Comparison of ENCODE assay signal across 20 cellular contexts in genomic region chrX:66014560-66014959, GRCh38. TPM values are rescaled to one million over a fixed set of nuclear protein-coding genes. Genes with fewer than 3 reads are reported as not detected.
DNase-seq lines count a peak whose midpoint lies in the region; ATAC-seq, FAIRE-seq and TF ChIP-seq lines count a peak whose summit lies in the region.
"Had no signal": no experiment of that assay in that cellular context is flagged by ENCODE, and none has a peak within 500 bp of the region (broad histone marks: within the 10 kb centered on the region; RNA-seq: fewer than 3 reads in every experiment).

No MANE protein-coding gene starts in this region.

- TF ChIP-seq CTCF in left ventricle myocardium inferior (IDR thresholded peaks at IDR 0.05; ENCODE audit: borderline replicate concordance) (no peak), OCI-LY1 (IDR thresholded peaks at IDR 0.05; ENCODE audit: low read length) (no peak), K562 (IDR thresholded peaks at IDR 0.05 in 2 of 3, conservative IDR thresholded peaks at IDR 0.05 in 1 of 3; ENCODE audit: insufficient read depth in 2 of 3, low read depth in 1 of 3, low read length in 3 of 3) (no peak), upper lobe of left lung (IDR thresholded peaks at IDR 0.05) (no peak)

- H3K27me3 ChIP-seq in left ventricle myocardium inferior (ENCODE audit: low read depth) (no peaks in the 10 kb centered on the region), OCI-LY1 (ENCODE audit: insufficient read depth, low read length) (no peaks in the 10 kb centered on the region), K562 (ENCODE audit: control insufficient read depth in 2 of 2, insufficient read depth in 2 of 2, low read length in 2 of 2) (no peaks in the 10 kb centered on the region), upper lobe of left lung (no peaks in the 10 kb centered on the region)

- TF ChIP-seq POLR2A in K562 (conservative IDR thresholded peaks at IDR 0.05) (no peak), upper lobe of left lung (IDR thresholded peaks at IDR 0.05) (no peak)

- no peaks in the 10 kb centered on the region for H3K9me3 ChIP-seq in left ventricle myocardium inferior (replicated peaks)
- H3K9me3 ChIP-seq in OCI-LY1 (ENCODE audit: low read length), result no peaks in the 10 kb centered on the region
- H3K9me3 ChIP-seq in K562 (replicated peaks; ENCODE audit: control insufficient read depth, insufficient read depth, low read depth, low read length), result no peaks in the 10 kb centered on the region
- H3K9me3 ChIP-seq in upper lobe of left lung, result no peaks in the 10 kb centered on the region

- BruUV-seq in K562 (replicated peaks; lab: Mats Ljungman, UMichigan), result no TSS peak

- DNase-seq in left ventricle myocardium inferior (no peak), left cardiac atrium (no peak), K562 (ENCODE audit: extremely low read depth in 1 of 4, low spot score in 3 of 4) (no peak), upper lobe of left lung (no peak), NCI-H1092 (lab: John Stamatoyannopoulos, UW) (no peak), EL (no peak)
- DNase-seq in activated naive CD4-positive, alpha-beta T cell treated with Interleukin-2 at 50 U/mL for 16 hours, result no peak
- DNase-seq: Calu3; cortex of kidney; NCI-H1105; NCI-H748 treated with DMSO at 0.1 percent for 48 hours; stimulated activated CD4-positive, alpha-beta T cell treated with anti-CD3 and anti-CD28 coated beads, Interleukin-4, amount 100 ng/mL, for 1 hour had no signal

- FAIRE-seq in K562 (lab: Jason Lieb, UNC), result no peak
- FAIRE-seq: frontal cortex, G401.6, HepG2 had no signal

- H3F3A ChIP-seq in OCI-LY1 (ENCODE audit: insufficient read depth, low read length), result no peaks in the 10 kb centered on the region

- H3K4me2 ChIP-seq in OCI-LY1 (ENCODE audit: low read length), result peak overlapping the region; percentile 62
- peak overlapping the region; percentile 94 for H3K4me2 ChIP-seq in K562 (ENCODE audit: insufficient read depth, low read length)

- no peak for TF ChIP-seq EP300 in K562 (IDR thresholded peaks at IDR 0.05; ENCODE audit: low read length)
- TF ChIP-seq EP300 in upper lobe of left lung (IDR thresholded peaks at IDR 0.05), result no peak

- no peaks in the 10 kb centered on the region for H3K9me2 ChIP-seq in OCI-LY1 (ENCODE audit: low read depth, low read length)

- no peaks in the 10 kb centered on the region for H3K79me2 ChIP-seq in OCI-LY1 (ENCODE audit: insufficient read depth, low read length)
- peaks cover 85% of the 10 kb centered on the region for H3K79me2 ChIP-seq in K562 (ENCODE audit: control insufficient read depth, insufficient read depth, low read length)
- H3K79me2 ChIP-seq: parathyroid adenoma had no signal

- TF ChIP-seq RAD21 in K562 (CRISPR knock-in tag; conservative IDR thresholded peaks at IDR 0.05 in 1 of 2, IDR thresholded peaks at IDR 0.05 in 1 of 2), result no peak

- H3K9ac ChIP-seq in OCI-LY1 (ENCODE audit: low read length) (no peak overlapping the region; the same call in 1 of the 2 replicates), K562 (ENCODE audit: insufficient read depth in 1 of 2, low read depth in 2 of 2, low read length in 2 of 2) (peak overlapping the region in 1 of 2 experiments; percentile 88; a peak in 2 of 4 replicates)
- H3K9ac ChIP-seq: parathyroid adenoma had no signal

- ATAC-seq in left cardiac atrium (no peak), K562 (no peak), upper lobe of left lung (ENCODE audit: low FRiP score in 2 of 2) (no peak)
- ATAC-seq: HepG2, left colon had no signal

- CTCF ChIA-PET in K562 (lab: Yijun Ruan, JAX; ENCODE audit: low intra/inter-chr PET ratio), result no interaction called here

- H4K20me1 ChIP-seq in OCI-LY1 (ENCODE audit: insufficient read depth, low read length) (no peaks in the 10 kb centered on the region), K562 (replicated peaks; ENCODE audit: control insufficient read depth, insufficient read depth, low read length) (no peaks in the 10 kb centered on the region)

- no peak overlapping the region for H3K4me3 ChIP-seq in left ventricle myocardium inferior
- H3K4me3 ChIP-seq in OCI-LY1 (ENCODE audit: low read depth, low read length, poor library complexity, severe bottlenecking), result no peak overlapping the region
- peak overlapping the region; percentile 55 for H3K4me3 ChIP-seq in K562
- H3K4me3 ChIP-seq in upper lobe of left lung, result no peak overlapping the region

- no peak overlapping the region for H2AFZ ChIP-seq in OCI-LY1 (ENCODE audit: low read length)
- H2AFZ ChIP-seq in K562 (ENCODE audit: low read depth, low read length), result no peak overlapping the region
- H2AFZ ChIP-seq: parathyroid adenoma had no signal

- in situ Hi-C loops in K562 (cut with MboI), result no loop called here

- WGBS in K562 (ENCODE audit: insufficient coverage, low coverage, missing lambda C conversion rate), result 0% methylated on average over 1 of the region's 1 CpG
- WGBS in upper lobe of left lung, 2 donors, result 64 to 100% methylated on average over 1 of the region's 1 CpG

- H3K27ac ChIP-seq in left ventricle myocardium inferior (replicated peaks), result peak overlapping the region; percentile 19
- H3K27ac ChIP-seq in OCI-LY1 (ENCODE audit: low read depth, low read length, poor library complexity, severe bottlenecking), result peak overlapping the region; percentile 89
- peak overlapping the region; percentile 96 for H3K27ac ChIP-seq in K562 (ENCODE audit: extremely low read depth, low read depth, low read length)
- peak overlapping the region in 3 of 4 donors; percentile 70 to 84 (median 78) for H3K27ac ChIP-seq in upper lobe of left lung
- H3K27ac ChIP-seq: epithelial cell of prostate, parathyroid adenoma had no signal

- intact Hi-C loops in left ventricle myocardium inferior (cut with micrococcal nuclease) (no loop called here), left cardiac atrium (cut with DNase I) (no loop called here), K562 (cut with micrococcal nuclease) (no loop called here)

- POLR2A ChIA-PET in K562 (lab: Yijun Ruan, JAX), result interaction anchor here (0.7 to 8.6 kb wide), 5 partner anchors 8 to 176 kb away, joined by 3 to 49 read pairs (median 4); partner anchors contain the start of gene HEPH

- H3K36me3 ChIP-seq in left ventricle myocardium inferior, result no peaks in the 10 kb centered on the region
- no peaks in the 10 kb centered on the region for H3K36me3 ChIP-seq in OCI-LY1 (ENCODE audit: insufficient read depth, low read length)
- peaks cover 37% of the 10 kb centered on the region for H3K36me3 ChIP-seq in K562 (ENCODE audit: control insufficient read depth, insufficient read depth, low read length)
- no peaks in the 10 kb centered on the region for H3K36me3 ChIP-seq in upper lobe of left lung

- H3K4me1 ChIP-seq in left ventricle myocardium inferior, result no peaks in the 10 kb centered on the region
- H3K4me1 ChIP-seq in OCI-LY1 (ENCODE audit: insufficient read depth, low read length, severe bottlenecking), result peaks cover 68% of the 10 kb centered on the region
- H3K4me1 ChIP-seq in K562 (replicated peaks in 1 of 2; ENCODE audit: control insufficient read depth in 2 of 2, insufficient read depth in 2 of 2, low read length in 2 of 2), result peaks cover 13 to 71% of the 10 kb centered on the region in 2 experiments
- peaks cover 0 to 18% (median 1%) of the 10 kb centered on the region in 4 donors for H3K4me1 ChIP-seq in upper lobe of left lung

- H3K9me1 ChIP-seq in K562 (ENCODE audit: control insufficient read depth, insufficient read depth, low read length), result no peaks in the 10 kb centered on the region

RNA-seq across cellular contexts. Expression of gene VSIG4, which starts 25.3 kb away (rescaled TPM):
- total RNA-seq in left ventricle myocardium inferior, result 41.7 TPM
- 100 to 1,000 TPM in 1 of 2 donors, 10 to 100 TPM in 1; 76.3 to 182 TPM for total RNA-seq in left cardiac atrium
- not detected in 2 replicates for total RNA-seq in K562 (2011; cell fraction: chromatin; rRNA removed; ENCODE audit: low replicate concordance)
- 0.17 TPM in 1 of 2 replicates, not detected in the other for total RNA-seq in K562 (2011; cell fraction: nucleolus; rRNA removed)
- total RNA-seq in K562 (2011; cell fraction: nucleoplasm; rRNA removed), result 0.37 TPM in 1 of 2 replicates, not detected in the other
- total RNA-seq in K562 (2014; rRNA removed), result not detected in 2 replicates
- 0.22 and 0.29 TPM in 2 replicates for total RNA-seq in K562 (2014; rRNA removed; fragmentation: Illumina TruSeq; extraction: Trizol)
- 0.23 and 0.33 TPM in 2 replicates for total RNA-seq in K562 (2015; rRNA removed; fragmentation: Illumina TruSeq; extraction: Trizol)
- total RNA-seq in K562 (2021), result 0.47 and 0.49 TPM in 2 replicates
- polyA plus RNA-seq in K562 (2011; rRNA removed), result 0.22 and 0.58 TPM in 2 replicates
- 0.52 and 1.0 TPM in 2 replicates for polyA plus RNA-seq in K562 (2011; cell fraction: cytosol; rRNA removed)
- 0.48 and 1.2 TPM in 2 replicates for polyA plus RNA-seq in K562 (2011; cell fraction: nucleus; rRNA removed)
- 0.21 and 1.1 TPM in 2 replicates for polyA plus RNA-seq in K562 (2012)
- 0.43 and 0.46 TPM in 2 replicates for polyA plus RNA-seq in K562 (2014; fragmentation: Illumina TruSeq; extraction: Trizol)
- polyA plus RNA-seq in K562 (2014; fragmentation: Nextera tagmentation; extraction: Ambion mirVana), result 1 to 10 TPM in 1 of 2 experiments, under 1 TPM in 1; 0.91 to 1.6 TPM
- polyA plus RNA-seq in K562 (2014; rRNA removed), result 0.12 and 0.61 TPM in 2 replicates
- 0.35 and 0.42 TPM in 2 replicates for polyA minus RNA-seq in K562 (2011; rRNA and poly(A)+ RNA removed)
- polyA minus RNA-seq in K562 (2011; cell fraction: cytosol; rRNA and poly(A)+ RNA removed), result not detected in 2 replicates
- polyA minus RNA-seq in K562 (2011; cell fraction: nucleus; rRNA and poly(A)+ RNA removed), result 0.22 TPM in 1 of 2 replicates, not detected in the other
- 100 to 1,000 TPM in 5 of 6 donors, 10 to 100 TPM in 1; 98.0 to 392 (median 261) TPM for total RNA-seq in upper lobe of left lung
- total RNA-seq: Calu3; HepG2; T-helper 1 cell treated with Interleukin-12 subunit alpha and Interleukin-12 subunit beta and Interleukin-4 antibody, amounts not matched to agents 30 ng/mL and 1 ng/mL, for 36 hours had no signal
- polyA plus RNA-seq: HepG2 had no signal

Comparison
In these comparisons a context has a peak if more than half of its experiments do, and no peak if none do; other contexts are left out.
1. H3K27ac ChIP-seq: peak in every context shown above with its lines; median percentile 96 in K562; 89 in OCI-LY1; 78 in upper lobe of left lung; 19 in left ventricle myocardium inferior.
2. RNA of gene VSIG4, which starts 25.3 kb away (total RNA-seq): 98.0 to 392 TPM in upper lobe of left lung, 76.3 to 182 TPM in left cardiac atrium and 41.7 TPM in left ventricle myocardium inferior (single experiment); 0.17 to 0.49 TPM in K562; every median in the first group is over 10 times any median in the second.